In the genomic region with DNA sequence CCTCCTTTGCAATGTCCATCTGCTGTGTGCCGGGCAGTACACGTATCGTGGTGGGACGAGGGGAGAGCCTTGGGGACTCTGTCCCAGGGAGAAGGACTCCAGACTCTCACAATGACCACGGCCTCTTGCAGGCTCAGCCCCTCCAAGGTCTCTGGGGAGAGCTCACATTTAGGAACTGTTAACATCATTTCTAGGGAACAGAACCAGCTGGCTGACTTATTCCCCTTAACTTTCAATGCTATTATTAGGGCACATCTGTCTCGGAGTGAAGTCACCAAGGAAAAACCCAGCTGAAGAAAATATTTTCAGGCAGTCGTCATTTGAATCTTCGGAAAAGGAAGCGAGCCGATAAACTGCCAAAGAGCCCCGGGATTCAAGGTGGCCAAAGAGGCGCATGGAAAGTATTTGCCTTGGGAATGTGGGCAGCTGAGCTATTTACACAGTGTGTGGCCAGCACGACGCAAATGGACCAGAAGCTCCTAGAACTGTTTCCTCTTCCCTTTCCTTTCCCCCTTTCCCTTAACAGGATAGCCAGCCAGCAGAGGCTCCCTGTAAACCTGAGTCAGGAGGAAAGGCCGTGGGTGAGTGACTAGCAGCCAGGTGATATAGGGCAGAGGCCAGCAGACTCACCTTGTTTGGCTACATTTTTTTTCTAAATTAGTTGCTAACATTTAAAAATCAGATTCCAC, we compare ENCODE assay signal across 8 cellular contexts.
DNase-seq lines count a peak whose midpoint lies in the region; ATAC-seq and TF ChIP-seq lines count a peak whose summit lies in the region.

No MANE protein-coding gene starts in this region.

- H3K79me2 ChIP-seq in GM23248 (ENCODE audit: insufficient read depth) (no peaks in the 10 kb centered on the region), smooth muscle cell (ENCODE audit: low read depth) (peaks cover 37% of the 10 kb centered on the region)

- no peaks in the 10 kb centered on the region for H3K36me3 ChIP-seq in GM23248 (ENCODE audit: low read depth)
- no peaks in the 10 kb centered on the region for H3K36me3 ChIP-seq in adrenal gland (replicated peaks in 1 of 2)
- no peaks in the 10 kb centered on the region for H3K36me3 ChIP-seq in smooth muscle cell (ENCODE audit: low read depth)

- no peaks in the 10 kb centered on the region for H3K9me3 ChIP-seq in GM23248 (ENCODE audit: low read depth)
- no peaks in the 10 kb centered on the region for H3K9me3 ChIP-seq in adrenal gland (replicated peaks in 1 of 3)
- H3K9me3 ChIP-seq in smooth muscle cell (replicated peaks; ENCODE audit: low read depth) = no peaks in the 10 kb centered on the region

- in situ Hi-C loops in GM23248 (cut with MboI) = no loop called here

- H3K4me2 ChIP-seq in GM23248 (ENCODE audit: unreplicated experiment) = peak overlapping the region; percentile 83
- peak overlapping the region; percentile 72 for H3K4me2 ChIP-seq in smooth muscle cell

- no peak for TF ChIP-seq CTCF in adrenal gland (IDR thresholded peaks at IDR 0.05)
- no peak for TF ChIP-seq CTCF in smooth muscle cell (IDR thresholded peaks at IDR 0.05; ENCODE audit: borderline replicate concordance, insufficient read depth, poor library complexity, severe bottlenecking)

- peak overlapping the region; percentile 49 for H3K9ac ChIP-seq in GM23248
- H3K9ac ChIP-seq in smooth muscle cell (ENCODE audit: low read depth) = peak overlapping the region; percentile 86

- no peak for TF ChIP-seq POLR2A in adrenal gland (IDR thresholded peaks at IDR 0.05)

- peaks cover 95 to 99% of the 10 kb centered on the region in 2 donors for H3K4me1 Mint-ChIP-seq in immature natural killer cell

- ATAC-seq in HG03378 (IDR thresholded peaks at IDR 0.05; ENCODE audit: unreplicated experiment) = no peak
- no peak for ATAC-seq in HG02885 (IDR thresholded peaks at IDR 0.05; ENCODE audit: poor library complexity, unreplicated experiment)

- peak overlapping the region; percentile 55 for H3K27ac ChIP-seq in GM23248
- peak overlapping the region in 3 of 5 donors; percentile 82 to 86 (median 82) for H3K27ac ChIP-seq in adrenal gland
- peak overlapping the region; percentile 95 for H3K27ac ChIP-seq in smooth muscle cell (ENCODE audit: low read depth)

- H2AFZ ChIP-seq in GM23248 (no peak overlapping the region), smooth muscle cell (ENCODE audit: low read depth) (no peak overlapping the region)

- peaks cover 28% of the 10 kb centered on the region for H3F3A ChIP-seq in GM23248 (ENCODE audit: insufficient read depth)
- H3F3A ChIP-seq in smooth muscle cell (ENCODE audit: low read depth) = peaks cover 33% of the 10 kb centered on the region

- no peaks in the 10 kb centered on the region for H4K20me1 ChIP-seq in GM23248 (ENCODE audit: insufficient read depth)
- H4K20me1 ChIP-seq in smooth muscle cell (ENCODE audit: low read depth) = no peaks in the 10 kb centered on the region

- H3K4me1 ChIP-seq in GM23248 (ENCODE audit: insufficient read depth) (peaks cover 32% of the 10 kb centered on the region), adrenal gland (replicated peaks in 1 of 2) (peaks cover 25 to 49% of the 10 kb centered on the region in 2 donors), smooth muscle cell (ENCODE audit: low read depth) (peaks cover 35% of the 10 kb centered on the region)

- H3K4me3 ChIP-seq in GM23248 (peak overlapping the region; percentile 54), adrenal gland (no peak overlapping the region), smooth muscle cell (no peak overlapping the region)

- peaks cover 17 to 31% (median 20%) of the 10 kb centered on the region in 3 donors for H3K27me3 Mint-ChIP-seq in immature natural killer cell (ENCODE audit: low read depth in 3 of 3)

- 3% methylated on average over 15 of the region's 15 CpGs for WGBS in GM23248 (ENCODE audit: low coverage in 1 of 2, low lambda C conversion rate in 2 of 2, missing lambda C conversion rate in 2 of 2), 2 experiments
- 65 to 69% (median 69%) methylated on average over 9 to 15 of the region's 15 CpGs for WGBS in adrenal gland, 4 donors
- 40% methylated on average over 15 of the region's 15 CpGs for WGBS in smooth muscle cell (ENCODE audit: low lambda C conversion rate)

- intact Hi-C loops in adrenal gland (cut with DNase I) = no loop called here

- H3K4me3 Mint-ChIP-seq in immature natural killer cell = peak overlapping the region; percentile 73 to 87 (median 81)

- peaks cover 0 to 3% (median 0%) of the 10 kb centered on the region in 3 donors for H3K36me3 Mint-ChIP-seq in immature natural killer cell

- H3K9me3 Mint-ChIP-seq in immature natural killer cell = no peaks in the 10 kb centered on the region

- peak overlapping the region in 4 of 6 donors; percentile 99 to 100 (median 100) for H3K27ac Mint-ChIP-seq in immature natural killer cell

- DNase-seq in GM23248 = peak; percentile 91
- DNase-seq in adrenal gland = peak in 3 of 7 donors; percentile 37 to 79 (median 43)
- no peak for DNase-seq in immature natural killer cell
- DNase-seq in smooth muscle cell (lab: John Stamatoyannopoulos, UW; ENCODE audit: unreplicated experiment) = no peak
- DNase-seq in NCI-H526 treated with DMSO at 0.1 percent for 48 hours (lab: John Stamatoyannopoulos, UW) = no peak
- DNase-seq in retina = no peak

- H3K27me3 ChIP-seq in GM23248 (replicated peaks; ENCODE audit: insufficient read depth) (no peaks in the 10 kb centered on the region), adrenal gland (no peaks in the 10 kb centered on the region), smooth muscle cell (ENCODE audit: low read depth) (no peaks in the 10 kb centered on the region)

- H3K9me2 ChIP-seq in GM23248 (ENCODE audit: insufficient read depth) = no peaks in the 10 kb centered on the region
